ENCODE assay signal across 17 cellular contexts in genomic region chr22:33757443-33758124, GRCh38.
DNase-seq lines count a peak whose midpoint lies in the region; ATAC-seq and TF ChIP-seq lines count a peak whose summit lies in the region.
"Had no signal": no experiment of that assay in that cellular context is flagged by ENCODE, and none has a peak within 500 bp of the region (broad histone marks: within the 10 kb centered on the region; RNA-seq: fewer than 3 reads in every experiment).

No MANE protein-coding gene starts in this region.

- H3K4me3 ChIP-seq in SJCRH30, result peak overlapping the region; percentile 28
- H3K4me3 ChIP-seq in iPS-18a (ENCODE audit: low read length), result peak overlapping the region; percentile 1
- H3K4me3 ChIP-seq in upper lobe of right lung, result no peak overlapping the region

- intact Hi-C loops in upper lobe of right lung (cut with DNase I), result no loop called here
- intact Hi-C loops in posterior cingulate gyrus (cut with DNase I), result no loop called here

- H3K4me1 ChIP-seq in SJCRH30 (peaks cover 23% of the 10 kb centered on the region), iPS-18a (ENCODE audit: control insufficient read depth, low read depth, low read length) (peaks cover 24% of the 10 kb centered on the region), upper lobe of right lung (no peaks in the 10 kb centered on the region)

- H3K36me3 ChIP-seq in SJCRH30 (no peaks in the 10 kb centered on the region), iPS-18a (ENCODE audit: control insufficient read depth, low read depth, low read length) (no peaks in the 10 kb centered on the region), upper lobe of right lung (no peaks in the 10 kb centered on the region)
- H3K36me3 ChIP-seq: brain microvascular endothelial cell had no signal

- no peak overlapping the region for H3K9ac ChIP-seq in iPS-18a (ENCODE audit: low read length)

- H3K9me3 ChIP-seq in SJCRH30 (replicated peaks) (no peaks in the 10 kb centered on the region), iPS-18a (ENCODE audit: control insufficient read depth, low read depth, low read length) (no peaks in the 10 kb centered on the region), upper lobe of right lung (no peaks in the 10 kb centered on the region)

- ATAC-seq in upper lobe of right lung (peak; percentile 64), GM19397 (IDR thresholded peaks at IDR 0.05; ENCODE audit: unreplicated experiment) (no peak)
- ATAC-seq: stimulated activated naive CD8-positive, alpha-beta T cell treated with anti-CD3 and anti-CD28 coated beads, Interleukin-15, amount 100 ng/mL, for 72 hours had no signal

- TF ChIP-seq CTCF in upper lobe of right lung (IDR thresholded peaks at IDR 0.05), result no peak

- peak; percentile 52 for DNase-seq in NCI-H1105 treated with DMSO at 0.1 percent for 48 hours (lab: John Stamatoyannopoulos, UW)
- DNase-seq in NCI-H1105 (lab: John Stamatoyannopoulos, UW), result no peak
- peak; percentile 83 to 92 for DNase-seq in SJCRH30
- DNase-seq in upper lobe of right lung, result no peak
- no peak for DNase-seq in posterior cingulate gyrus
- no peak for DNase-seq in NCI-H524 treated with DMSO at 0.1 percent for 48 hours (lab: John Stamatoyannopoulos, UW)
- DNase-seq: activated CD4-positive, alpha-beta T cell treated with anti-CD3 and anti-CD28 coated beads for 4 hours; activated naive CD4-positive, alpha-beta T cell treated with anti-CD3 and anti-CD28 coated beads for 36 hours; brain microvascular endothelial cell; NCI-H2081 treated with DMSO at 0.1 percent for 48 hours; nucleus accumbens; SHP77; small intestine; stimulated activated naive CD8-positive, alpha-beta T cell treated with anti-CD3 and anti-CD28 coated beads, Interleukin-15, amount 100 ng/mL, for 72 hours; T-helper 2 cell had no signal

- H3K27ac ChIP-seq in SJCRH30, result peak overlapping the region; percentile 84
- no peak overlapping the region for H3K27ac ChIP-seq in iPS-18a (ENCODE audit: low read length)
- no peak overlapping the region for H3K27ac ChIP-seq in upper lobe of right lung
- H3K27ac ChIP-seq: brain microvascular endothelial cell had no signal

- no peaks in the 10 kb centered on the region for H3K27me3 ChIP-seq in SJCRH30
- no peaks in the 10 kb centered on the region for H3K27me3 ChIP-seq in iPS-18a (ENCODE audit: control insufficient read depth, insufficient read depth, low read length)
- H3K27me3 ChIP-seq in upper lobe of right lung, result no peaks in the 10 kb centered on the region
- H3K27me3 ChIP-seq: brain microvascular endothelial cell had no signal

Comparison
In these comparisons a context has a peak if more than half of its experiments do, and no peak if none do; other contexts are left out.
1. DNase-seq: peak in NCI-H1105 treated with DMSO at 0.1 percent for 48 hours (single experiment) and SJCRH30 (2 of 2); none in NCI-H1105 (single experiment), upper lobe of right lung (single experiment), posterior cingulate gyrus (0 of 10) and NCI-H524 treated with DMSO at 0.1 percent for 48 hours (single experiment).